In genomic region chr20:50688256-50688655, GRCh38 we compare ENCODE assay signal across 17 cellular contexts.
"Had no signal": no experiment of that assay in that cellular context is flagged by ENCODE, and none has a peak within 500 bp of the region (broad histone marks: within the 10 kb centered on the region; RNA-seq: fewer than 3 reads in every experiment).

No MANE protein-coding gene starts in this region.

- FAIRE-seq: endometrium, kidney, small intestine had no signal

- DNase-seq: effector memory CD4-positive, alpha-beta T cell; kidney; left cardiac atrium; left ventricle myocardium superior; mesenchymal stem cell; naive B cell; psoas muscle; small intestine; stimulated activated CD4-positive, alpha-beta T cell treated with anti-CD3 and anti-CD28 coated beads, Interleukin-12 subunit alpha, Interleukin-12 subunit beta, amount 100 ng/mL, for 4 hours; stimulated activated CD4-positive, alpha-beta T cell treated with anti-CD3 and anti-CD28 coated beads, Interleukin-2, amount 100 ng/mL, for 48 hours; stimulated activated naive CD4-positive, alpha-beta T cell treated with Interleukin-2 at 50 U/mL for 16 hours; trophoblast cell had no signal

- H3K27me3 ChIP-seq: hepatocyte had no signal

- H3K27ac ChIP-seq: hepatocyte, psoas muscle had no signal

- H3K4me3 ChIP-seq: hepatocyte, lung, psoas muscle had no signal

- H3K4me2 ChIP-seq: hepatocyte had no signal

- H2AFZ ChIP-seq: hepatocyte had no signal

- H3K79me2 ChIP-seq: hepatocyte had no signal

- H3K9me3 ChIP-seq: gastroesophageal sphincter, psoas muscle had no signal

- H3K4me1 ChIP-seq: psoas muscle had no signal

- H3K36me3 ChIP-seq: gastroesophageal sphincter had no signal

- ATAC-seq: esophagus mucosa, gastroesophageal sphincter, left cardiac atrium, left ventricle myocardium superior, psoas muscle had no signal
